8 cellular contexts compared by ENCODE assay signal in genomic region chr16:28822520-28823290, GRCh38. TPM values are rescaled to one million over a fixed set of nuclear protein-coding genes. Genes with fewer than 3 reads are reported as not detected.
DNase-seq lines count a peak whose midpoint lies in the region; ATAC-seq, FAIRE-seq and TF ChIP-seq lines count a peak whose summit lies in the region.

Gene ATXN2L, plus strand, starts transcription at chr16:28822999. Its CDS starts 261 bp downstream, at chr16:28823260.

- no peaks in the 10 kb centered on the region for H3K4me1 ChIP-seq in right cardiac atrium (ENCODE audit: control insufficient read depth, insufficient read depth, low read length)

- peak within 1 kb of the TSS; percentile 99 for H3K4me3 ChIP-seq in right cardiac atrium (ENCODE audit: low read length)

- peak; percentile 83 for DNase-seq in GM12891 (ENCODE audit: insufficient read length, low spot score)
- peak; percentile 62 for DNase-seq in NCI-H1694 (lab: John Stamatoyannopoulos, UW)
- DNase-seq in anterior cingulate cortex (lab: John Stamatoyannopoulos, UW) = peak in 57 of 58 donors; percentile 56 to 96 (median 89)
- peak; percentile 97 to 98 (median 98) for DNase-seq in right cardiac atrium
- peak; percentile 92 for DNase-seq in pulmonary artery endothelial cell (ENCODE audit: low read depth, low spot score)
- peak; percentile 84 for DNase-seq in urothelium cell line (ENCODE audit: low spot score)

- H3K9me3 ChIP-seq in right cardiac atrium (ENCODE audit: control insufficient read depth, low read length) = no peaks in the 10 kb centered on the region

- H3K27ac ChIP-seq in right cardiac atrium (ENCODE audit: low read length) = peak within 1 kb of the TSS; percentile 99

- peak; percentile 96 for TF ChIP-seq POLR2A in GM12891 (IDR thresholded peaks at IDR 0.05; ENCODE audit: low read depth, low read length)

- WGBS in right cardiac atrium = under 1% methylated on average over 88 of the region's 91 CpGs

- FAIRE-seq in GM12891 (lab: Jason Lieb, UNC) (peak; percentile 89), urothelium cell line (lab: Jason Lieb, UNC) (no peak)

- peak; percentile 35 for ATAC-seq in HG02870 (IDR thresholded peaks at IDR 0.05; ENCODE audit: unreplicated experiment)
- ATAC-seq in right cardiac atrium = peak; percentile 80 to 85

- intact Hi-C loops in T-helper 2 cell treated with Interferon-gamma antibody and Interleukin-4, amounts not matched to agents 100 ng/mL and 5 ng/mL, for 36 hours (cut with micrococcal nuclease) = loop anchor here (1.0 kb wide), 2 partner anchors 103 to 128 kb away; partner anchors contain the start of genes NFATC2IP and RABEP2
- intact Hi-C loops in right cardiac atrium (cut with DNase I) = loop anchor here in 1 of 4 donors (5.0 kb wide), 1 partner anchor 120 kb away; no protein-coding TSS in a partner anchor

- no peaks in the 10 kb centered on the region for H3K27me3 ChIP-seq in right cardiac atrium (ENCODE audit: control insufficient read depth, insufficient read depth)

TF ChIP-seq in GM12891, 5 proteins besides CTCF, POLR2A, EP300 and RAD21:
- TF ChIP-seq POU2F2 (IDR thresholded peaks at IDR 0.05; ENCODE audit: low read depth, low read length) = peak; percentile 94
- peak; percentile 49 for TF ChIP-seq PAX5 (IDR thresholded peaks at IDR 0.05; ENCODE audit: insufficient read depth, low read length, severe bottlenecking)
- 0 out of 2 replicates have a peak, but pooled peaks have one; percentile 30 for TF ChIP-seq SPI1 (IDR thresholded peaks at IDR 0.05; ENCODE audit: low read depth, low read length)
- peak; percentile 95 for TF ChIP-seq TAF1 (IDR thresholded peaks at IDR 0.05; ENCODE audit: low read depth, low read length)
- TF ChIP-seq POLR2AphosphoS5 (IDR thresholded peaks at IDR 0.05; ENCODE audit: low read depth, low read length) = peak; percentile 97

RNA-seq across cellular contexts. Expression of gene ATXN2L, which starts in this region (rescaled TPM):
- polyA plus RNA-seq in GM12891 (2012; ENCODE audit: low read depth, missing spikeins) = 95.9 TPM
- total RNA-seq in T-helper 2 cell treated with Interferon-gamma antibody and Interleukin-4, amounts not matched to agents 100 ng/mL and 5 ng/mL, for 36 hours = 264 and 277 TPM in 2 replicates
- total RNA-seq in right cardiac atrium (10 to 100 TPM; 55.3 to 59.8 (median 58.8) TPM), pulmonary artery endothelial cell (27.4 and 32.2 TPM in 2 replicates)
- polyA plus RNA-seq in right cardiac atrium = 40.1 TPM

Comparison
In these comparisons a context has a peak if more than half of its experiments do, and no peak if none do; other contexts are left out.
1. Peak in every context shown above with its lines: DNase-seq, ATAC-seq, H3K4me3 ChIP-seq and H3K27ac ChIP-seq.